1 cellular context compared by ENCODE assay signal in the genomic region with DNA sequence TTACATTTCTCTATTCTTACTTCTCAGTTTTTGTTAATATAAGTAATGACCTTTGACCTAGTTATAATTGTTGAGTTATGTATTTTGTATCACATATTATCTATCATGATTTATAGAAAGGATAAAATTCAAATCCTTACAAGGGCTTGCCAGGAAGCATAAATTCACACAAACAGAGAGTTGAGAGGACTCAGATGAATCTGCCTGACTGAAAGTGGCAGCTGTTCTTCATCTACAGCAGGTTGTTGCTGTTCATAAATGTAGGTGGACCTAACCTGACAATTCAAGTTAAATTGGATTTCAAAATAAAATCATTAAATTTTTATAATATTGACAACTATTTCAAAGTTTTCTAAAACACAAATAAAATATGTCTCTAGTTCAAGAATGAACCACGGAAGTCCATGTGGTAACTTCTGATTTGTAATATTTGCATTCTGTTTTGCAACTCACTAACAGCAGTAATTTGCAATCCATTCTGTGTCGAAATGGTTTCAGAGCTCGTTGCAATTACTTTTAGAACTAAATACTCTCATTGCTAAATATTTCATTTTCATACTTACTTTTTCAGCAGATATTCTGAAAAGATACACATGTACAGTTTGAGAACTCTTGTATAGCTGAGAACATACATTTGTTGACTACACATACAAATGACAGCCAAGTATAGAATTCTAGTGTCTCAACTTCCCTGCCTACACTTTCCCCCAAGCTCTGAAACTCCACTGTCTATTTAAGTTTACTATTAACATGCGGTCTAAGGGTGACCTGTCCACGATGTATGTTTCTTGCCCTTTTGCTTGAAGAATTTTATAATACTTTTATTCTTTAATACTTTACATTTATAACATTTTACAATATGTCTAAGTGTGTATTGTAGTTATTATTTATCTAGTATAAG.
TF ChIP-seq lines count a peak whose summit lies in the region.

No MANE protein-coding gene starts in this region.

TF ChIP-seq in liver, 16 proteins besides CTCF, POLR2A, EP300 and RAD21 (continued from another document):
- TF ChIP-seq SP1 (IDR thresholded peaks at IDR 0.05) (peak; percentile 51), HNF4A (conservative IDR thresholded peaks at IDR 0.05) (peak; percentile 18 to 39), FOXA2 (IDR thresholded peaks at IDR 0.05) (no peak)
